30 cellular contexts compared by ENCODE assay signal in genomic region chr7:83793558-83793957, GRCh38.
"Had no signal": no experiment of that assay in that cellular context is flagged by ENCODE, and none has a peak within 500 bp of the region (broad histone marks: within the 10 kb centered on the region; RNA-seq: fewer than 3 reads in every experiment).

No MANE protein-coding gene starts in this region.

- H3K36me3 ChIP-seq: ascending aorta, cardiac muscle cell, colonic mucosa, WERI-Rb-1 had no signal

- H3K27ac ChIP-seq: ascending aorta, cardiac muscle cell, colonic mucosa, WERI-Rb-1 had no signal

- H3K4me3 ChIP-seq: ascending aorta, cardiac muscle cell, colonic mucosa had no signal

- H3K27ac Mint-ChIP-seq: activated CD4-positive, alpha-beta T cell treated with anti-CD3 and anti-CD28 coated beads, Interleukin-2, amount 10 ng/mL, durations not matched to agents 7 days and 5 days; activated CD8-positive, alpha-beta T cell treated with anti-CD3 and anti-CD28 coated beads, Interleukin-2, amount 10 ng/mL, durations not matched to agents 7 days and 5 days; activated naive CD4-positive, alpha-beta T cell treated with anti-CD3 and anti-CD28 coated beads, Interleukin-2, amount 50 U/mL, for 24 hours; activated naive CD8-positive, alpha-beta T cell treated with anti-CD3 and anti-CD28 coated beads, Interleukin-2, amount 10 ng/mL, durations not matched to agents 7 days and 5 days; activated T-cell treated with anti-CD3 and anti-CD28 coated beads, Interleukin-2, amount 50 U/mL, for 24 hours; activated T-helper 2 cell treated with anti-CD3 and anti-CD28 coated beads, Interferon-gamma antibody, Interleukin-2, Interleukin-4, amounts not matched to agents 10 μg/mL and 5 μg/mL and 100 μg/mL, durations not matched to agents 14 hours and 24 hours and 36 hours had no signal

- H3K9me3 Mint-ChIP-seq: activated CD4-positive, alpha-beta T cell treated with anti-CD3 and anti-CD28 coated beads, Interleukin-2, amount 10 ng/mL, durations not matched to agents 7 days and 5 days; activated naive CD4-positive, alpha-beta T cell treated with anti-CD3 and anti-CD28 coated beads, Interleukin-2, amount 50 U/mL, for 24 hours; activated naive CD8-positive, alpha-beta T cell treated with anti-CD3 and anti-CD28 coated beads, Interleukin-2, amount 10 ng/mL, durations not matched to agents 7 days and 5 days; activated T-helper 2 cell treated with anti-CD3 and anti-CD28 coated beads, Interferon-gamma antibody, Interleukin-2, Interleukin-4, amounts not matched to agents 10 μg/mL and 5 μg/mL and 100 μg/mL, durations not matched to agents 14 hours and 24 hours and 36 hours had no signal

- H3K9me3 ChIP-seq: ascending aorta, colonic mucosa had no signal

- H3K27me3 ChIP-seq: ascending aorta, cardiac muscle cell, colonic mucosa had no signal

- H3K4me3 Mint-ChIP-seq: activated CD4-positive, alpha-beta T cell treated with anti-CD3 and anti-CD28 coated beads, Interleukin-2, amount 10 ng/mL, durations not matched to agents 7 days and 5 days; activated CD8-positive, alpha-beta T cell treated with anti-CD3 and anti-CD28 coated beads, Interleukin-2, amount 10 ng/mL, durations not matched to agents 7 days and 5 days; activated naive CD4-positive, alpha-beta T cell treated with anti-CD3 and anti-CD28 coated beads, Interleukin-2, amount 50 U/mL, for 24 hours; activated naive CD8-positive, alpha-beta T cell treated with anti-CD3 and anti-CD28 coated beads, Interleukin-2, amount 10 ng/mL, durations not matched to agents 7 days and 5 days; activated T-cell treated with anti-CD3 and anti-CD28 coated beads, Interleukin-2, amount 50 U/mL, for 24 hours; central memory CD8-positive, alpha-beta T cell had no signal

- H3K4me1 Mint-ChIP-seq: activated CD4-positive, alpha-beta T cell treated with anti-CD3 and anti-CD28 coated beads, Interleukin-2, amount 10 ng/mL, durations not matched to agents 7 days and 5 days; activated naive CD4-positive, alpha-beta T cell treated with anti-CD3 and anti-CD28 coated beads, Interleukin-2, amount 50 U/mL, for 24 hours; activated naive CD8-positive, alpha-beta T cell treated with anti-CD3 and anti-CD28 coated beads, Interleukin-2, amount 10 ng/mL, durations not matched to agents 7 days and 5 days; central memory CD8-positive, alpha-beta T cell had no signal

- H3K36me3 Mint-ChIP-seq: activated naive CD4-positive, alpha-beta T cell treated with anti-CD3 and anti-CD28 coated beads, Interleukin-2, amount 50 U/mL, for 24 hours; activated naive CD8-positive, alpha-beta T cell treated with anti-CD3 and anti-CD28 coated beads, Interleukin-2, amount 10 ng/mL, durations not matched to agents 7 days and 5 days had no signal

- H3K27me3 Mint-ChIP-seq: activated CD4-positive, alpha-beta T cell treated with anti-CD3 and anti-CD28 coated beads, Interleukin-2, amount 10 ng/mL, durations not matched to agents 7 days and 5 days; activated naive CD4-positive, alpha-beta T cell treated with anti-CD3 and anti-CD28 coated beads, Interleukin-2, amount 50 U/mL, for 24 hours; activated naive CD8-positive, alpha-beta T cell treated with anti-CD3 and anti-CD28 coated beads, Interleukin-2, amount 10 ng/mL, durations not matched to agents 7 days and 5 days; activated T-cell treated with anti-CD3 and anti-CD28 coated beads, Interleukin-2, amount 50 U/mL, for 24 hours; central memory CD8-positive, alpha-beta T cell had no signal

- H3K4me1 ChIP-seq: ascending aorta, colonic mucosa had no signal

- DNase-seq: activated CD4-positive, alpha-beta T cell treated with anti-CD3 and anti-CD28 coated beads, Interleukin-2, amount 10 ng/mL, durations not matched to agents 7 days and 5 days; activated CD4-positive, alpha-beta T cell treated with anti-CD3 and anti-CD28 coated beads, Interleukin-2, amount 50 U/mL, for 48 hours; activated CD8-positive, alpha-beta T cell treated with anti-CD3 and anti-CD28 coated beads, Interleukin-2, amount 10 ng/mL, durations not matched to agents 7 days and 5 days; activated gamma-delta T cell; activated naive CD4-positive, alpha-beta T cell treated with Interleukin-2 at 50 U/mL for 16 hours; activated naive CD8-positive, alpha-beta T cell treated with anti-CD3 and anti-CD28 coated beads, Interleukin-2, amount 10 ng/mL, durations not matched to agents 7 days and 5 days; activated T-cell treated with anti-CD3 and anti-CD28 coated beads, Interleukin-2, amount 50 U/mL, for 24 hours; amygdala; colonic mucosa; NCI-H1092 treated with DMSO at 0.1 percent for 48 hours; NCI-H1436; NCI-H1694; NCI-H1930; NCI-H2081 treated with DMSO at 0.1 percent for 48 hours; NCI-H226; NCI-H446 treated with DMSO at 0.1 percent for 48 hours; NCI-H524; NCI-H69; NK-92 treated with Interleukin-12 subunit alpha and Interleukin-12 subunit beta, amount 100 ng/mL, for 24 hours; Right ventricle myocardium superior; SW 1271; T-helper 1 cell; T-helper 2 cell; T-helper 9 cell; WERI-Rb-1 had no signal

- ATAC-seq: activated CD8-positive, alpha-beta T cell treated with anti-CD3 and anti-CD28 coated beads, Interleukin-2, amount 10 ng/mL, durations not matched to agents 7 days and 5 days had no signal
